ENCODE assay signal across 1 cellular context in genomic region chr12:49094966-49095365, GRCh38.
TF ChIP-seq lines count a peak whose summit lies in the region.

No MANE protein-coding gene starts in this region.

TF ChIP-seq in A549, 52 proteins besides CTCF, POLR2A, EP300 and RAD21:
- TF ChIP-seq ELK1 (IDR thresholded peaks at IDR 0.05; ENCODE audit: low read depth, low read length): no peak
- no peak for TF ChIP-seq KDM1A (IDR thresholded peaks at IDR 0.05; ENCODE audit: low read depth)
